ENCODE assay signal across 1 cellular context in genomic region chr5:82275267-82275664, GRCh38.
TF ChIP-seq lines count a peak whose summit lies in the region.

No MANE protein-coding gene starts in this region.

TF ChIP-seq in A549, 52 proteins besides CTCF, POLR2A, EP300 and RAD21 (continued from another document):
- TF ChIP-seq, protein P1, sequence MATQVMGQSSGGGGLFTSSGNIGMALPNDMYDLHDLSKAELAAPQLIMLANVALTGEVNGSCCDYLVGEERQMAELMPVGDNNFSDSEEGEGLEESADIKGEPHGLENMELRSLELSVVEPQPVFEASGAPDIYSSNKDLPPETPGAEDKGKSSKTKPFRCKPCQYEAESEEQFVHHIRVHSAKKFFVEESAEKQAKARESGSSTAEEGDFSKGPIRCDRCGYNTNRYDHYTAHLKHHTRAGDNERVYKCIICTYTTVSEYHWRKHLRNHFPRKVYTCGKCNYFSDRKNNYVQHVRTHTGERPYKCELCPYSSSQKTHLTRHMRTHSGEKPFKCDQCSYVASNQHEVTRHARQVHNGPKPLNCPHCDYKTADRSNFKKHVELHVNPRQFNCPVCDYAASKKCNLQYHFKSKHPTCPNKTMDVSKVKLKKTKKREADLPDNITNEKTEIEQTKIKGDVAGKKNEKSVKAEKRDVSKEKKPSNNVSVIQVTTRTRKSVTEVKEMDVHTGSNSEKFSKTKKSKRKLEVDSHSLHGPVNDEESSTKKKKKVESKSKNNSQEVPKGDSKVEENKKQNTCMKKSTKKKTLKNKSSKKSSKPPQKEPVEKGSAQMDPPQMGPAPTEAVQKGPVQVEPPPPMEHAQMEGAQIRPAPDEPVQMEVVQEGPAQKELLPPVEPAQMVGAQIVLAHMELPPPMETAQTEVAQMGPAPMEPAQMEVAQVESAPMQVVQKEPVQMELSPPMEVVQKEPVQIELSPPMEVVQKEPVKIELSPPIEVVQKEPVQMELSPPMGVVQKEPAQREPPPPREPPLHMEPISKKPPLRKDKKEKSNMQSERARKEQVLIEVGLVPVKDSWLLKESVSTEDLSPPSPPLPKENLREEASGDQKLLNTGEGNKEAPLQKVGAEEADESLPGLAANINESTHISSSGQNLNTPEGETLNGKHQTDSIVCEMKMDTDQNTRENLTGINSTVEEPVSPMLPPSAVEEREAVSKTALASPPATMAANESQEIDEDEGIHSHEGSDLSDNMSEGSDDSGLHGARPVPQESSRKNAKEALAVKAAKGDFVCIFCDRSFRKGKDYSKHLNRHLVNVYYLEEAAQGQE (IDR thresholded peaks at IDR 0.05): peak; percentile 7; the same call in 1 of the 2 replicates
- TF ChIP-seq HOXB5 (CRISPR knock-in tag; IDR thresholded peaks at IDR 0.05): no peak
- TF ChIP-seq PHF8 (IDR thresholded peaks at IDR 0.05; ENCODE audit: borderline replicate concordance, low read depth): no peak
- TF ChIP-seq TFCP2L1 (CRISPR knock-in tag; IDR thresholded peaks at IDR 0.05): peak; percentile 86
- TF ChIP-seq HOXB13 (CRISPR knock-in tag; IDR thresholded peaks at IDR 0.05; ENCODE audit: low read depth): no peak
- TF ChIP-seq HOXA7 (CRISPR knock-in tag; IDR thresholded peaks at IDR 0.05): peak; percentile 98
- TF ChIP-seq HMGXB4 (CRISPR knock-in tag; IDR thresholded peaks at IDR 0.05; ENCODE audit: borderline replicate concordance): no peak
- no peak for TF ChIP-seq MAZ (IDR thresholded peaks at IDR 0.05; ENCODE audit: borderline replicate concordance, low read depth, low read length)
- no peak for TF ChIP-seq RNF2 (IDR thresholded peaks at IDR 0.05; ENCODE audit: borderline replicate concordance, low read depth)
- peak; percentile 87; the same call in 1 of the 2 replicates for TF ChIP-seq RARB (CRISPR knock-in tag; IDR thresholded peaks at IDR 0.05)
- no peak for TF ChIP-seq FOSL2 (IDR thresholded peaks at IDR 0.05)
- 0 out of 2 replicates have a peak, but pooled peaks have one; percentile 1 for TF ChIP-seq FOSL2 (CRISPR knock-in tag; IDR thresholded peaks at IDR 0.05)
- TF ChIP-seq, protein P2, sequence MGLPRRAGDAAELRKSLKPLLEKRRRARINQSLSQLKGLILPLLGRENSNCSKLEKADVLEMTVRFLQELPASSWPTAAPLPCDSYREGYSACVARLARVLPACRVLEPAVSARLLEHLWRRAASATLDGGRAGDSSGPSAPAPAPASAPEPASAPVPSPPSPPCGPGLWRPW (IDR thresholded peaks at IDR 0.05): no peak
- TF ChIP-seq, protein P3, sequence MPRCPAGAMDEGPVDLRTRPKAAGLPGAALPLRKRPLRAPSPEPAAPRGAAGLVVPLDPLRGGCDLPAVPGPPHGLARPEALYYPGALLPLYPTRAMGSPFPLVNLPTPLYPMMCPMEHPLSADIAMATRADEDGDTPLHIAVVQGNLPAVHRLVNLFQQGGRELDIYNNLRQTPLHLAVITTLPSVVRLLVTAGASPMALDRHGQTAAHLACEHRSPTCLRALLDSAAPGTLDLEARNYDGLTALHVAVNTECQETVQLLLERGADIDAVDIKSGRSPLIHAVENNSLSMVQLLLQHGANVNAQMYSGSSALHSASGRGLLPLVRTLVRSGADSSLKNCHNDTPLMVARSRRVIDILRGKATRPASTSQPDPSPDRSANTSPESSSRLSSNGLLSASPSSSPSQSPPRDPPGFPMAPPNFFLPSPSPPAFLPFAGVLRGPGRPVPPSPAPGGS (IDR thresholded peaks at IDR 0.05): no peak
- 0 out of 2 replicates have a peak, but pooled peaks have one; percentile 13 for TF ChIP-seq EHF (CRISPR knock-in tag; IDR thresholded peaks at IDR 0.05)
- TF ChIP-seq SMC3 (IDR thresholded peaks at IDR 0.05): no peak
- no peak for TF ChIP-seq ZC3H11A (IDR thresholded peaks at IDR 0.05)
